19 cellular contexts compared by ENCODE assay signal in genomic region chr1:214464303-214465287, GRCh38.
A peak's percentile ranks its signal among the peaks of the same experiment; 100 is the strongest.
DNase-seq lines count a peak whose midpoint lies in the region; ATAC-seq and TF ChIP-seq lines count a peak whose summit lies in the region.
"Had no signal": no experiment of that assay in that cellular context is flagged by ENCODE, and none has a peak within 500 bp of the region (broad histone marks: within the 10 kb centered on the region; RNA-seq: fewer than 3 reads in every experiment).

No MANE protein-coding gene starts in this region.

- CTCF ChIA-PET in Caco-2 (lab: Charles Lee) = interaction anchor here (0.7 kb wide), 1 partner anchor 107 kb away, joined by 3 read pairs; no protein-coding TSS in a partner anchor

- TF ChIP-seq CTCF in Caco-2 (IDR thresholded peaks at IDR 0.05; ENCODE audit: insufficient read depth in 1 of 2, low read depth in 1 of 2, low read length in 1 of 2, severe bottlenecking in 1 of 2, unreplicated experiment in 1 of 2) (no peak), brain (conservative IDR thresholded peaks at IDR 0.05) (no peak), nephron progenitor cell (IDR thresholded peaks at IDR 0.05) (no peak), GM20000 (IDR thresholded peaks at IDR 0.05; ENCODE audit: extremely low read depth, missing control alignments) (no peak)

- intact Hi-C loops in Caco-2 (cut with micrococcal nuclease; ENCODE audit: unreplicated experiment) = loop anchor here (5.0 kb wide), 1 partner anchor 88 kb away; the partner anchor contains the start of gene PTPN14

- H3K4me1 Mint-ChIP-seq in Caco-2 (ENCODE audit: low read depth, unreplicated experiment) = peaks cover 66% of the 10 kb centered on the region
- peaks cover 30% of the 10 kb centered on the region for H3K4me1 Mint-ChIP-seq in brain
- H3K4me1 Mint-ChIP-seq in nephron progenitor cell = peaks cover 44% of the 10 kb centered on the region
- H3K4me1 Mint-ChIP-seq: naive thymus-derived CD8-positive, alpha-beta T cell had no signal

- H3K36me3 ChIP-seq in Caco-2 (ENCODE audit: control insufficient read depth, insufficient read depth, low read length) = no peaks in the 10 kb centered on the region; the same call in 1 of the 2 replicates
- H3K36me3 ChIP-seq: prostate gland, thoracic aorta had no signal

- ATAC-seq in GM21447 (IDR thresholded peaks at IDR 0.05; ENCODE audit: unreplicated experiment) = no peak
- ATAC-seq: HepG2; naive thymus-derived CD8-positive, alpha-beta T cell had no signal

- H3K4me3 Mint-ChIP-seq in Caco-2 (ENCODE audit: unreplicated experiment) (no peak overlapping the region), brain (peak overlapping the region in 1 of 5 experiments; percentile 38), nephron progenitor cell (no peak overlapping the region)
- H3K4me3 Mint-ChIP-seq: activated naive CD8-positive, alpha-beta T cell; naive thymus-derived CD8-positive, alpha-beta T cell had no signal

- H3K9me3 Mint-ChIP-seq in Caco-2 (ENCODE audit: unreplicated experiment) (no peaks in the 10 kb centered on the region), brain (no peaks in the 10 kb centered on the region), nephron progenitor cell (no peaks in the 10 kb centered on the region)
- H3K9me3 Mint-ChIP-seq: naive thymus-derived CD8-positive, alpha-beta T cell had no signal

- no peaks in the 10 kb centered on the region for H3K27me3 Mint-ChIP-seq in Caco-2 (ENCODE audit: insufficient read depth, unreplicated experiment)
- H3K27me3 Mint-ChIP-seq in brain = no peaks in the 10 kb centered on the region
- no peaks in the 10 kb centered on the region for H3K27me3 Mint-ChIP-seq in nephron progenitor cell (ENCODE audit: low read depth, poor library complexity)

- H3K27me3 ChIP-seq in Caco-2 (replicated peaks; ENCODE audit: control insufficient read depth, insufficient read depth, low read length) = no peaks in the 10 kb centered on the region
- H3K27me3 ChIP-seq: esophagus squamous epithelium had no signal

- H3K9me3 ChIP-seq in Caco-2 = no peaks in the 10 kb centered on the region
- H3K9me3 ChIP-seq: esophagus squamous epithelium, prostate gland, thoracic aorta had no signal

- peaks cover 73% of the 10 kb centered on the region for H3K36me3 Mint-ChIP-seq in Caco-2 (ENCODE audit: insufficient read depth, unreplicated experiment)
- no peaks in the 10 kb centered on the region for H3K36me3 Mint-ChIP-seq in brain
- peaks cover 24% of the 10 kb centered on the region for H3K36me3 Mint-ChIP-seq in nephron progenitor cell (ENCODE audit: low read depth)
- H3K36me3 Mint-ChIP-seq: activated naive CD8-positive, alpha-beta T cell; naive thymus-derived CD8-positive, alpha-beta T cell had no signal

- H3K4me3 ChIP-seq in Caco-2 (ENCODE audit: low read depth, low read length) = no peak overlapping the region
- H3K4me3 ChIP-seq: esophagus squamous epithelium, prostate gland, thoracic aorta had no signal

- POLR2A ChIA-PET in Caco-2 (lab: Charles Lee) = no interaction called here

- H3K4me1 ChIP-seq in Caco-2 = peaks cover 30% of the 10 kb centered on the region
- H3K4me1 ChIP-seq: prostate gland had no signal

- no peak for DNase-seq in Caco-2
- DNase-seq in NCI-H1694 treated with DMSO at 0.1 percent for 48 hours (lab: John Stamatoyannopoulos, UW) = peak; percentile 74
- no peak for DNase-seq in nephron progenitor cell
- DNase-seq in GM20000 (ENCODE audit: low spot score) = no peak
- DNase-seq in GOT3 (lab: John Stamatoyannopoulos, UW) = no peak
- DNase-seq in T-helper 1 cell = no peak
- DNase-seq: activated CD4-positive, alpha-beta T cell treated with anti-CD3 and anti-CD28 coated beads, Interleukin-2, amount 50 U/mL, for 1 hour; C1 segment of cervical spinal cord; esophagus squamous epithelium; naive thymus-derived CD8-positive, alpha-beta T cell; NCI-H1436; NCI-H226; stimulated activated CD4-positive, alpha-beta T cell treated with anti-CD3 and anti-CD28 coated beads, Interleukin-12 subunit alpha, Interleukin-12 subunit beta, amount 100 ng/mL, for 4 hours had no signal

- H3K27ac Mint-ChIP-seq in Caco-2 (ENCODE audit: unreplicated experiment) = peak overlapping the region; percentile 40
- peak overlapping the region in 3 of 5 experiments; percentile 33 to 41 (median 36) for H3K27ac Mint-ChIP-seq in brain
- H3K27ac Mint-ChIP-seq in nephron progenitor cell = peak overlapping the region; percentile 94
- H3K27ac Mint-ChIP-seq: activated naive CD8-positive, alpha-beta T cell; naive thymus-derived CD8-positive, alpha-beta T cell had no signal

- BruUV-seq in Caco-2 (replicated peaks; lab: Mats Ljungman, UMichigan) = no TSS peak

Comparison
In these comparisons a context has a peak if more than half of its experiments do, and no peak if none do; other contexts are left out.
1. H3K27ac Mint-ChIP-seq: peak in every context shown above with its lines; median percentile 94 in nephron progenitor cell; 40 in Caco-2; 36 in brain.